In genomic region chr2:126777620-126777978, GRCh38 we compare ENCODE assay signal across 8 cellular contexts.
A peak's percentile ranks its signal among the peaks of the same experiment; 100 is the strongest.
DNase-seq lines count a peak whose midpoint lies in the region; ATAC-seq and TF ChIP-seq lines count a peak whose summit lies in the region.

No MANE protein-coding gene starts in this region.

- peak overlapping the region in 3 of 4 donors; percentile 47 to 75 (median 59) for H3K4me3 ChIP-seq in esophagus squamous epithelium

- intact Hi-C loops in esophagus squamous epithelium (cut with DNase I) = loop anchor here (5.0 kb wide), 1 partner anchor 250 kb away; no protein-coding TSS in a partner anchor

- no peaks in the 10 kb centered on the region for H3K9me3 ChIP-seq in esophagus squamous epithelium

- DNase-seq in esophagus squamous epithelium (lab: John Stamatoyannopoulos, UW) = no peak
- DNase-seq in NCI-H1694 (lab: John Stamatoyannopoulos, UW) = no peak
- no peak for DNase-seq in NCI-H526 treated with DMSO at 0.1 percent for 48 hours (lab: John Stamatoyannopoulos, UW)
- no peak for DNase-seq in activated gamma-delta T cell (lab: John Stamatoyannopoulos, UW)

- H3K4me1 ChIP-seq in esophagus squamous epithelium = peaks cover 0 to 15% (median 6%) of the 10 kb centered on the region in 3 donors

- H3K27ac ChIP-seq in C4-2B = no peak overlapping the region
- no peak overlapping the region for H3K27ac ChIP-seq in esophagus squamous epithelium

- no peaks in the 10 kb centered on the region for H3K36me3 ChIP-seq in esophagus squamous epithelium

- no peak for TF ChIP-seq POLR2A in esophagus squamous epithelium (IDR thresholded peaks at IDR 0.05)

- TF ChIP-seq CTCF in C4-2B (conservative IDR thresholded peaks at IDR 0.05) (peak; percentile 58), esophagus squamous epithelium (IDR thresholded peaks at IDR 0.05) (no peak)

- 18 to 21% methylated on average over 3 of the region's 3 CpGs for WGBS in esophagus squamous epithelium, 2 donors

- ATAC-seq in GM19452 (IDR thresholded peaks at IDR 0.05; ENCODE audit: unreplicated experiment) (peak; percentile 12), HG03520 (IDR thresholded peaks at IDR 0.05; ENCODE audit: unreplicated experiment) (peak; percentile 19), GM21825 (IDR thresholded peaks at IDR 0.05; ENCODE audit: unreplicated experiment) (no peak)

- H3K27me3 ChIP-seq in esophagus squamous epithelium = peaks cover 0 to 18% (median 0%) of the 10 kb centered on the region in 4 donors
